ENCODE assay signal across 10 cellular contexts in the genomic region with DNA sequence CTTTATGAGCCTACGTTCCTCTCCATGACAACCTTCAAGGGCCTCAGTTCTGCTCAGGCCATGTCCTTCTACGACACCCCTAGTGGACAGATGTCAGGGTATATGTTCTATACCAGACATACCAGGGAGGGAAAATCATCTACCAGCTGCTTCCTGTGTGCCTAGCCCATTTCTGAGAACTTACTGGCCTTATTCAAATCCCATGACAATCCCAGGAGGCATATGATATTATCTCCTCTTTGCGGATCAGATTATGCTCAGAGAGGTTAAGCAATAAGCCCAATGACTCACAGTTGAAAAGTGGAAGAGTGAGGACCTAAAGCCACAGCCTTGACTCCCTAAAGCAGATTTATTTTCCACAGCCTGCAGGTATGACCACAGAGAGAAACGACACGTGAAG.
DNase-seq lines count a peak whose midpoint lies in the region; ATAC-seq and TF ChIP-seq lines count a peak whose summit lies in the region.
"Had no signal": no experiment of that assay in that cellular context is flagged by ENCODE, and none has a peak within 500 bp of the region (broad histone marks: within the 10 kb centered on the region; RNA-seq: fewer than 3 reads in every experiment).

No MANE protein-coding gene starts in this region.

- no peaks in the 10 kb centered on the region for H3K36me3 Mint-ChIP-seq in endodermal cell (ENCODE audit: low read depth)
- H3K36me3 Mint-ChIP-seq: activated naive CD8-positive, alpha-beta T cell treated with anti-CD3 and anti-CD28 coated beads for 36 hours had no signal

- peaks cover 5% of the 10 kb centered on the region for H4K20me1 ChIP-seq in osteoblast (ENCODE audit: insufficient read depth, low read length)

- H3K36me3 ChIP-seq in endodermal cell (ENCODE audit: control insufficient read depth, insufficient read depth, low read length) (no peaks in the 10 kb centered on the region), osteoblast (ENCODE audit: insufficient read depth, low read length) (no peaks in the 10 kb centered on the region)

- no peaks in the 10 kb centered on the region for H3K9me3 ChIP-seq in endodermal cell (ENCODE audit: control insufficient read depth, low read length)
- no peaks in the 10 kb centered on the region for H3K9me3 ChIP-seq in osteoblast (ENCODE audit: low read depth, low read length)

- no peaks in the 10 kb centered on the region for H3K79me2 ChIP-seq in osteoblast (ENCODE audit: insufficient read depth, low read length)

- 86 to 93% methylated on average over 2 to 5 of the region's 5 CpGs for WGBS in endodermal cell (ENCODE audit: insufficient coverage in 1 of 2, insufficient read length in 1 of 2), 2 experiments

- peaks cover 13% of the 10 kb centered on the region for H3K4me1 ChIP-seq in endodermal cell (ENCODE audit: control insufficient read depth, insufficient read depth, low read length)
- H3K4me1 ChIP-seq in osteoblast (ENCODE audit: insufficient read depth, low read length), result peaks cover 24% of the 10 kb centered on the region

- ATAC-seq in left colon, result no peak

- intact Hi-C loops in left colon (cut with DNase I, micrococcal nuclease), result no loop called here

- no peak overlapping the region for H2AFZ ChIP-seq in osteoblast (ENCODE audit: low read length)

- H3K9me3 Mint-ChIP-seq in endodermal cell, result peaks cover 6% of the 10 kb centered on the region
- H3K9me3 Mint-ChIP-seq: activated naive CD8-positive, alpha-beta T cell treated with anti-CD3 and anti-CD28 coated beads for 36 hours had no signal

- H3K27me3 ChIP-seq in endodermal cell (ENCODE audit: control insufficient read depth, insufficient read depth, low read length, poor library complexity, severe bottlenecking) (peaks cover 81% of the 10 kb centered on the region), osteoblast (ENCODE audit: insufficient read depth, low read length) (no peaks in the 10 kb centered on the region)

- no peak overlapping the region for H3K4me3 Mint-ChIP-seq in endodermal cell
- H3K4me3 Mint-ChIP-seq: activated naive CD8-positive, alpha-beta T cell treated with anti-CD3 and anti-CD28 coated beads for 36 hours had no signal

- no peak overlapping the region for H3K4me3 ChIP-seq in endodermal cell (ENCODE audit: low read length)
- no peak overlapping the region for H3K4me3 ChIP-seq in osteoblast (ENCODE audit: insufficient read depth, low read length)

- peak overlapping the region; percentile 79 for H3K27ac ChIP-seq in endodermal cell (ENCODE audit: low read depth, low read length)
- no peak overlapping the region for H3K27ac ChIP-seq in osteoblast (ENCODE audit: low read depth, low read length)

- H3K4me2 ChIP-seq in osteoblast (ENCODE audit: insufficient read depth, low read length), result peak overlapping the region; percentile 23

- TF ChIP-seq CTCF in endodermal cell (conservative IDR thresholded peaks at IDR 0.05), result peak; percentile 71
- TF ChIP-seq CTCF in osteoblast (IDR thresholded peaks at IDR 0.05; ENCODE audit: extremely low read depth, low read depth, low read length), result peak; percentile 59

- peaks cover 12% of the 10 kb centered on the region for H3K4me1 Mint-ChIP-seq in endodermal cell
- H3K4me1 Mint-ChIP-seq: activated naive CD8-positive, alpha-beta T cell treated with anti-CD3 and anti-CD28 coated beads for 36 hours had no signal

- DNase-seq in EL, result peak; percentile 85
- DNase-seq in NCI-H460 (ENCODE audit: extremely low read depth, low read depth), result peak; percentile 44
- no peak for DNase-seq in endodermal cell
- peak; percentile 92 for DNase-seq in osteoblast (ENCODE audit: insufficient read length, low spot score, missing footprints)
- DNase-seq in NCI-H748 (lab: John Stamatoyannopoulos, UW; ENCODE audit: unreplicated experiment), result no peak
- DNase-seq in DMS79 (lab: John Stamatoyannopoulos, UW), result no peak
- DNase-seq in NCI-H1092 treated with DMSO at 0.1 percent for 48 hours (lab: John Stamatoyannopoulos, UW), result no peak
- DNase-seq in left colon, result no peak
- DNase-seq: activated naive CD8-positive, alpha-beta T cell treated with anti-CD3 and anti-CD28 coated beads for 36 hours; islet precursor cell had no signal

- H3K27ac Mint-ChIP-seq in endodermal cell, result no peak overlapping the region
- H3K27ac Mint-ChIP-seq: activated naive CD8-positive, alpha-beta T cell treated with anti-CD3 and anti-CD28 coated beads for 36 hours had no signal

- H3K27me3 Mint-ChIP-seq in endodermal cell (ENCODE audit: insufficient read depth), result peaks cover 96% of the 10 kb centered on the region
- H3K27me3 Mint-ChIP-seq: activated naive CD8-positive, alpha-beta T cell treated with anti-CD3 and anti-CD28 coated beads for 36 hours had no signal

- H3K9ac ChIP-seq in endodermal cell (ENCODE audit: extremely low read depth, low read length, poor library complexity, severe bottlenecking), result no peak overlapping the region

Comparison
In these comparisons a context has a peak if more than half of its experiments do, and no peak if none do; other contexts are left out.
1. DNase-seq: peak in EL (single experiment), NCI-H460 (single experiment) and osteoblast (single experiment); none in endodermal cell (single experiment), NCI-H748 (single experiment), DMS79 (single experiment), NCI-H1092 treated with DMSO at 0.1 percent for 48 hours (single experiment) and left colon (0 of 2).